Comparison of ENCODE assay signal across 1 cellular context in genomic region chr5:133091034-133091433, GRCh38.
TF ChIP-seq lines count a peak whose summit lies in the region.

No MANE protein-coding gene starts in this region.

TF ChIP-seq in HepG2, 621 proteins besides CTCF, POLR2A, EP300 and RAD21 (continued from another document):
- TF ChIP-seq HDAC1 (CRISPR knock-in tag; IDR thresholded peaks at IDR 0.05) (no peak), RBM22 (optimal IDR thresholded peaks at IDR 0.05; ENCODE audit: low read length) (peak; percentile 70), USF2 (IDR thresholded peaks at IDR 0.05; ENCODE audit: low read depth, low read length) (no peak), USF2 (CRISPR knock-in tag; IDR thresholded peaks at IDR 0.05; ENCODE audit: borderline replicate concordance) (no peak)
